21 cellular contexts compared by ENCODE assay signal in genomic region chr10:44627591-44628354, GRCh38.
A peak's percentile ranks its signal among the peaks of the same experiment; 100 is the strongest.
DNase-seq lines count a peak whose midpoint lies in the region; ATAC-seq and TF ChIP-seq lines count a peak whose summit lies in the region.
"Had no signal": no experiment of that assay in that cellular context is flagged by ENCODE, and none has a peak within 500 bp of the region (broad histone marks: within the 10 kb centered on the region; RNA-seq: fewer than 3 reads in every experiment).

No MANE protein-coding gene starts in this region.

- 12 to 14% methylated on average over 6 of the region's 6 CpGs for WGBS in GM23248 (ENCODE audit: low coverage in 1 of 2, low lambda C conversion rate in 2 of 2, missing lambda C conversion rate in 2 of 2), 2 experiments
- WGBS in right cardiac atrium = 47% methylated on average over 6 of the region's 6 CpGs
- WGBS in psoas muscle, 3 donors = 72 to 80% (median 76%) methylated on average over 6 of the region's 6 CpGs

- DNase-seq in GM23248 = peak; percentile 90
- DNase-seq in cardiac fibroblast (ENCODE audit: low read depth in 2 of 2) = peak; percentile 89 to 95
- peak in 1 of 3 donors; percentile 47 for DNase-seq in right cardiac atrium
- DNase-seq in NCI-H1417 (lab: John Stamatoyannopoulos, UW) = no peak
- DNase-seq in NCI-H146 treated with DMSO at 0.1 percent for 48 hours (lab: John Stamatoyannopoulos, UW; ENCODE audit: unreplicated experiment) = no peak
- no peak for DNase-seq in psoas muscle
- no peak for DNase-seq in NCI-H2107 treated with DMSO at 0.1 percent for 48 hours (lab: John Stamatoyannopoulos, UW; ENCODE audit: unreplicated experiment)
- DNase-seq: activated CD4-positive, alpha-beta T cell treated with anti-CD3 and anti-CD28 coated beads for 4 hours; activated CD8-positive, alpha-beta memory T cell treated with anti-CD3 and anti-CD28 coated beads, Interleukin-2, amount 50 U/mL, for 48 hours; activated naive CD4-positive, alpha-beta T cell; AML-193; effector memory CD8-positive, alpha-beta T cell; glutamatergic neuron; NCI-H1092 treated with DMSO at 0.1 percent for 48 hours; SJCRH30; stimulated activated CD4-positive, alpha-beta T cell treated with anti-CD3 and anti-CD28 coated beads, Interleukin-4, amount 100 ng/mL, for 4 hours; T1000; upper lobe of right lung had no signal

- no peak for TF ChIP-seq CTCF in cardiac fibroblast (IDR thresholded peaks at IDR 0.05; ENCODE audit: low read depth, low read length)
- TF ChIP-seq CTCF in psoas muscle (IDR thresholded peaks at IDR 0.05) = no peak

- peak overlapping the region; percentile 25 for H3K4me2 ChIP-seq in GM23248 (ENCODE audit: unreplicated experiment)

- H3F3A ChIP-seq in GM23248 (ENCODE audit: insufficient read depth) = peaks cover 24% of the 10 kb centered on the region

- in situ Hi-C loops in GM23248 (cut with MboI) = loop anchor here (25.0 kb wide), 1 partner anchor 965 kb away; no protein-coding TSS in a partner anchor

- H3K36me3 ChIP-seq in ACC112 (ENCODE audit: insufficient read depth, low read length) (no peaks in the 10 kb centered on the region), GM23248 (ENCODE audit: low read depth) (no peaks in the 10 kb centered on the region), psoas muscle (ENCODE audit: insufficient read depth in 1 of 2, low read depth in 1 of 2) (no peaks in the 10 kb centered on the region)
- H3K36me3 ChIP-seq: HAP-1, neutrophil, SJCRH30, upper lobe of right lung had no signal

- no peaks in the 10 kb centered on the region for H4K20me1 ChIP-seq in GM23248 (ENCODE audit: insufficient read depth)

- no peaks in the 10 kb centered on the region for H3K27me3 ChIP-seq in ACC112 (ENCODE audit: insufficient read depth, low read length)
- no peaks in the 10 kb centered on the region for H3K27me3 ChIP-seq in GM23248 (replicated peaks; ENCODE audit: insufficient read depth)
- no peaks in the 10 kb centered on the region for H3K27me3 ChIP-seq in right cardiac atrium (ENCODE audit: control insufficient read depth, insufficient read depth)
- no peaks in the 10 kb centered on the region for H3K27me3 ChIP-seq in psoas muscle (ENCODE audit: insufficient read depth in 3 of 3, low read length in 2 of 3)
- H3K27me3 ChIP-seq: neutrophil, SJCRH30, upper lobe of right lung had no signal

- H3K27ac ChIP-seq in ACC112 (ENCODE audit: low read depth, low read length) (peak overlapping the region; percentile 89), GM23248 (peak overlapping the region; percentile 88), right cardiac atrium (ENCODE audit: low read length) (no peak overlapping the region), psoas muscle (no peak overlapping the region)
- H3K27ac ChIP-seq: neutrophil, SJCRH30, upper lobe of right lung had no signal

- intact Hi-C loops in right cardiac atrium (cut with DNase I) = no loop called here
- intact Hi-C loops in psoas muscle (cut with DNase I) = no loop called here

- H3K4me3 ChIP-seq in ACC112 (ENCODE audit: low read depth, low read length) (no peak overlapping the region), GM23248 (no peak overlapping the region), cardiac fibroblast (replicated peaks in 1 of 2; ENCODE audit: low read depth in 2 of 2, low read length in 2 of 2) (no peak overlapping the region), right cardiac atrium (ENCODE audit: low read length) (no peak overlapping the region), psoas muscle (no peak overlapping the region)
- H3K4me3 ChIP-seq: HAP-1, SJCRH30, upper lobe of right lung had no signal

- H2AFZ ChIP-seq in ACC112 (ENCODE audit: low read length, unreplicated experiment) (peak overlapping the region; percentile 66), GM23248 (no peak overlapping the region)

- H3K4me1 ChIP-seq in ACC112 (ENCODE audit: control insufficient read depth, insufficient read depth, low read length, unreplicated experiment) = peaks cover 28% of the 10 kb centered on the region
- peaks cover 23% of the 10 kb centered on the region for H3K4me1 ChIP-seq in GM23248 (ENCODE audit: insufficient read depth)
- peaks cover 3% of the 10 kb centered on the region for H3K4me1 ChIP-seq in right cardiac atrium (ENCODE audit: control insufficient read depth, insufficient read depth, low read length)
- peaks cover 8% of the 10 kb centered on the region for H3K4me1 ChIP-seq in psoas muscle
- H3K4me1 ChIP-seq: HAP-1, SJCRH30, upper lobe of right lung had no signal

- ATAC-seq in right cardiac atrium (peak; percentile 70 to 78), psoas muscle (no peak)
- ATAC-seq: effector memory CD8-positive, alpha-beta T cell; upper lobe of right lung had no signal

- H3K9me3 ChIP-seq in GM23248 (ENCODE audit: low read depth) (no peaks in the 10 kb centered on the region), right cardiac atrium (ENCODE audit: control insufficient read depth, low read length) (no peaks in the 10 kb centered on the region), psoas muscle (no peaks in the 10 kb centered on the region)
- H3K9me3 ChIP-seq: HAP-1, neutrophil, SJCRH30, upper lobe of right lung had no signal

- no peaks in the 10 kb centered on the region for H3K79me2 ChIP-seq in ACC112 (ENCODE audit: control insufficient read depth, insufficient read depth, low read length, unreplicated experiment)
- no peaks in the 10 kb centered on the region for H3K79me2 ChIP-seq in GM23248 (ENCODE audit: insufficient read depth)

- peak overlapping the region; percentile 63 for H3K9ac ChIP-seq in GM23248

- no peaks in the 10 kb centered on the region for H3K9me2 ChIP-seq in GM23248 (ENCODE audit: insufficient read depth)

Comparison
In these comparisons a context has a peak if more than half of its experiments do, and no peak if none do; other contexts are left out.
1. H3K27ac ChIP-seq: peak in ACC112 (single experiment) and GM23248 (single experiment); none in right cardiac atrium (single experiment) and psoas muscle (single experiment).
2. DNase-seq: peak in GM23248 (single experiment) and cardiac fibroblast (2 of 2); none in NCI-H1417 (0 of 3), NCI-H146 treated with DMSO at 0.1 percent for 48 hours (single experiment), psoas muscle (0 of 2) and NCI-H2107 treated with DMSO at 0.1 percent for 48 hours (single experiment).
3. ATAC-seq: peak in right cardiac atrium (2 of 2); none in psoas muscle (0 of 4).